ENCODE assay signal across 16 cellular contexts in genomic region chr2:40564174-40564573, GRCh38.
"Had no signal": no experiment of that assay in that cellular context is flagged by ENCODE, and none has a peak within 500 bp of the region (broad histone marks: within the 10 kb centered on the region; RNA-seq: fewer than 3 reads in every experiment).

No MANE protein-coding gene starts in this region.

- H3K4me3 ChIP-seq: heart right ventricle, testis, tibial nerve had no signal

- DNase-seq: effector memory CD4-positive, alpha-beta T cell; heart right ventricle; hypothalamus; kidney glomerular epithelial cell; mammary epithelial cell; naive thymus-derived CD8-positive, alpha-beta T cell; right cardiac atrium; stimulated activated CD4-positive, alpha-beta T cell treated with anti-CD3 and anti-CD28 coated beads, Interleukin-1b, Interleukin-23, amount 100 ng/mL, for 48 hours; stimulated activated CD4-positive, alpha-beta T cell treated with anti-CD3 and anti-CD28 coated beads, Interleukin-4, amount 100 ng/mL, for 24 hours; testis had no signal

- H3K27me3 ChIP-seq: heart right ventricle, neutrophil, testis, tibial nerve had no signal

- H3K36me3 Mint-ChIP-seq: naive thymus-derived CD8-positive, alpha-beta T cell; stimulated activated memory B cell treated with anti-CD40 and anti-IgM and Interleukin-4, amounts not matched to agents 10 μg/mL and 1 μg/mL and 100 μg/mL, for 72 hours had no signal

- H3K27me3 Mint-ChIP-seq: naive thymus-derived CD8-positive, alpha-beta T cell; stimulated activated memory B cell treated with anti-CD40 and anti-IgM and Interleukin-4, amounts not matched to agents 10 μg/mL and 1 μg/mL and 100 μg/mL, for 72 hours; stimulated activated naive CD8-positive, alpha-beta T cell treated with anti-CD3 and anti-CD28 coated beads, Interleukin-15, Interleukin-2, amounts not matched to agents 100 ng/mL and 50 ng/mL, for 24 hours had no signal

- H3K4me1 Mint-ChIP-seq: naive thymus-derived CD8-positive, alpha-beta T cell; stimulated activated memory B cell treated with anti-CD40 and anti-IgM and Interleukin-4, amounts not matched to agents 10 μg/mL and 1 μg/mL and 100 μg/mL, for 72 hours had no signal

- H3K4me3 Mint-ChIP-seq: naive thymus-derived CD8-positive, alpha-beta T cell; stimulated activated memory B cell treated with anti-CD40 and anti-IgM and Interleukin-4, amounts not matched to agents 10 μg/mL and 1 μg/mL and 100 μg/mL, for 72 hours; stimulated activated naive CD8-positive, alpha-beta T cell treated with anti-CD3 and anti-CD28 coated beads, Interleukin-15, Interleukin-2, amounts not matched to agents 100 ng/mL and 50 ng/mL, for 24 hours had no signal

- H3K9me3 ChIP-seq: heart right ventricle, neutrophil, testis, tibial nerve had no signal

- H3K27ac ChIP-seq: heart right ventricle, neutrophil, testis, tibial nerve had no signal

- H3K36me3 ChIP-seq: heart right ventricle, neutrophil, tibial nerve had no signal

- ATAC-seq: esophagus mucosa; heart right ventricle; left lobe of liver; naive thymus-derived CD8-positive, alpha-beta T cell; right cardiac atrium; stimulated activated memory B cell treated with anti-CD40 and anti-IgM and Interleukin-4, amounts not matched to agents 10 μg/mL and 1 μg/mL and 100 μg/mL, for 72 hours had no signal

- H3K9me3 Mint-ChIP-seq: naive thymus-derived CD8-positive, alpha-beta T cell; stimulated activated memory B cell treated with anti-CD40 and anti-IgM and Interleukin-4, amounts not matched to agents 10 μg/mL and 1 μg/mL and 100 μg/mL, for 72 hours; stimulated activated naive CD8-positive, alpha-beta T cell treated with anti-CD3 and anti-CD28 coated beads, Interleukin-15, Interleukin-2, amounts not matched to agents 100 ng/mL and 50 ng/mL, for 24 hours had no signal

- H3K4me1 ChIP-seq: heart right ventricle, testis, tibial nerve had no signal

- H3K27ac Mint-ChIP-seq: naive thymus-derived CD8-positive, alpha-beta T cell; stimulated activated memory B cell treated with anti-CD40 and anti-IgM and Interleukin-4, amounts not matched to agents 10 μg/mL and 1 μg/mL and 100 μg/mL, for 72 hours; stimulated activated naive CD8-positive, alpha-beta T cell treated with anti-CD3 and anti-CD28 coated beads, Interleukin-15, Interleukin-2, amounts not matched to agents 100 ng/mL and 50 ng/mL, for 24 hours had no signal
